Comparison of ENCODE assay signal across 1 cellular context in genomic region chr22:32859743-32860142, GRCh38.
TF ChIP-seq lines count a peak whose summit lies in the region.

No MANE protein-coding gene starts in this region.

TF ChIP-seq in IMR-90, 13 proteins besides CTCF, POLR2A, EP300 and RAD21 (continued from another document):
- TF ChIP-seq MAZ (IDR thresholded peaks at IDR 0.05; ENCODE audit: borderline replicate concordance, low read depth, low read length) (no peak), FOS (IDR thresholded peaks at IDR 0.05; ENCODE audit: low read depth, low read length) (no peak), MXI1 (IDR thresholded peaks at IDR 0.05; ENCODE audit: borderline replicate concordance, low read depth, low read length) (no peak), CEBPB (IDR thresholded peaks at IDR 0.05; ENCODE audit: low read depth, low read length) (no peak), USF2 (IDR thresholded peaks at IDR 0.05; ENCODE audit: low read depth, low read length) (no peak), RFX5 (IDR thresholded peaks at IDR 0.05; ENCODE audit: low read depth, low read length) (no peak), SMC3 (IDR thresholded peaks at IDR 0.05; ENCODE audit: low read depth, low read length) (no peak), CHD1 (IDR thresholded peaks at IDR 0.05; ENCODE audit: low read depth, low read length) (no peak)
